Comparison of ENCODE assay signal across 8 cellular contexts in genomic region chr11:114159320-114159719, GRCh38.
A peak's percentile ranks its signal among the peaks of the same experiment; 100 is the strongest.
DNase-seq lines count a peak whose midpoint lies in the region; ATAC-seq and TF ChIP-seq lines count a peak whose summit lies in the region.

No MANE protein-coding gene starts in this region.

- H3K9me3 ChIP-seq in aorta (ENCODE audit: control insufficient read depth, low read length), result no peaks in the 10 kb centered on the region

- H3K4me3 Mint-ChIP-seq in stimulated activated naive CD8-positive, alpha-beta T cell treated with anti-CD3 and anti-CD28 coated beads, Interleukin-15, Interleukin-2, amounts not matched to agents 100 ng/mL and 50 ng/mL, for 24 hours, result peak overlapping the region; percentile 42
- H3K4me3 Mint-ChIP-seq in nephron, result peak overlapping the region in 2 of 3 experiments; percentile 5 to 11

- TF ChIP-seq CTCF in nephron (IDR thresholded peaks at IDR 0.05; ENCODE audit: unreplicated experiment in 3 of 3), result no peak

- peaks cover 12 to 23% of the 10 kb centered on the region in 2 donors for H3K4me1 ChIP-seq in aorta (ENCODE audit: control insufficient read depth in 1 of 2, insufficient read depth in 2 of 2, low read length in 2 of 2)

- no peaks in the 10 kb centered on the region for H3K36me3 Mint-ChIP-seq in stimulated activated naive CD8-positive, alpha-beta T cell treated with anti-CD3 and anti-CD28 coated beads, Interleukin-15, Interleukin-2, amounts not matched to agents 100 ng/mL and 50 ng/mL, for 24 hours (ENCODE audit: low read depth)
- no peaks in the 10 kb centered on the region for H3K36me3 Mint-ChIP-seq in nephron (ENCODE audit: low read depth)

- ATAC-seq in stimulated activated naive CD8-positive, alpha-beta T cell treated with anti-CD3 and anti-CD28 coated beads, Interleukin-15, Interleukin-2, amounts not matched to agents 100 U/mL and 50 U/mL, for 24 hours, result no peak
- no peak for ATAC-seq in aorta (ENCODE audit: low FRiP score)
- no peak for ATAC-seq in HG02870 (IDR thresholded peaks at IDR 0.05; ENCODE audit: unreplicated experiment)

- no peak overlapping the region for H3K4me3 ChIP-seq in aorta (ENCODE audit: low read length in 2 of 2)

- H3K27me3 ChIP-seq in aorta (ENCODE audit: control insufficient read depth in 1 of 2, insufficient read depth in 2 of 2, low read length in 1 of 2), result no peaks in the 10 kb centered on the region

- intact Hi-C loops in aorta (cut with DNase I), result no loop called here

- H3K36me3 ChIP-seq in aorta (ENCODE audit: control insufficient read depth in 1 of 2, insufficient read depth in 2 of 2, low read length in 1 of 2), result peaks cover 0 to 7% of the 10 kb centered on the region in 2 donors

- WGBS in aorta, 2 donors, result 32 to 33% methylated on average over 5 of the region's 5 CpGs

- peak overlapping the region; percentile 73 for H3K27ac Mint-ChIP-seq in stimulated activated naive CD8-positive, alpha-beta T cell treated with anti-CD3 and anti-CD28 coated beads, Interleukin-15, Interleukin-2, amounts not matched to agents 100 ng/mL and 50 ng/mL, for 24 hours
- H3K27ac Mint-ChIP-seq in nephron, result peak overlapping the region; percentile 32 to 84 (median 69)

- peak overlapping the region; percentile 60 to 71 for H3K27ac ChIP-seq in aorta (ENCODE audit: low read depth in 1 of 2, low read length in 2 of 2)

- no peak for DNase-seq in stimulated activated naive CD8-positive, alpha-beta T cell treated with anti-CD3 and anti-CD28 coated beads, Interleukin-15, Interleukin-2, amounts not matched to agents 100 U/mL and 50 U/mL, for 24 hours
- DNase-seq in dermis blood vessel endothelial cell (peak; percentile 47), aorta (no peak), NCI-H226 (no peak), NCI-H2196 (lab: John Stamatoyannopoulos, UW; ENCODE audit: unreplicated experiment) (no peak)

- H3K4me1 Mint-ChIP-seq in stimulated activated naive CD8-positive, alpha-beta T cell treated with anti-CD3 and anti-CD28 coated beads, Interleukin-15, Interleukin-2, amounts not matched to agents 100 ng/mL and 50 ng/mL, for 24 hours (ENCODE audit: low read depth), result peaks cover 75% of the 10 kb centered on the region
- peaks cover 64% of the 10 kb centered on the region for H3K4me1 Mint-ChIP-seq in nephron

- H3K9me3 Mint-ChIP-seq in stimulated activated naive CD8-positive, alpha-beta T cell treated with anti-CD3 and anti-CD28 coated beads, Interleukin-15, Interleukin-2, amounts not matched to agents 100 ng/mL and 50 ng/mL, for 24 hours, result no peaks in the 10 kb centered on the region
- H3K9me3 Mint-ChIP-seq in nephron, result no peaks in the 10 kb centered on the region

- H3K27me3 Mint-ChIP-seq in stimulated activated naive CD8-positive, alpha-beta T cell treated with anti-CD3 and anti-CD28 coated beads, Interleukin-15, Interleukin-2, amounts not matched to agents 100 ng/mL and 50 ng/mL, for 24 hours, result no peaks in the 10 kb centered on the region
- peaks cover 65% of the 10 kb centered on the region for H3K27me3 Mint-ChIP-seq in nephron (ENCODE audit: low read depth)
